In genomic region chr3:151631946-151632345, GRCh38 we compare ENCODE assay signal across 30 cellular contexts.
"Had no signal": no experiment of that assay in that cellular context is flagged by ENCODE, and none has a peak within 500 bp of the region (broad histone marks: within the 10 kb centered on the region; RNA-seq: fewer than 3 reads in every experiment).

No MANE protein-coding gene starts in this region.

- H3K27me3 Mint-ChIP-seq: activated CD8-positive, alpha-beta memory T cell treated with anti-CD3 and anti-CD28 coated beads, Interleukin-2, amount 10 ng/mL, durations not matched to agents 7 days and 5 days; central memory CD8-positive, alpha-beta T cell; stimulated activated memory B cell treated with anti-CD40 and anti-IgM and Interleukin-4, amounts not matched to agents 10 μg/mL and 1 μg/mL and 100 μg/mL, for 72 hours; stimulated activated naive CD8-positive, alpha-beta T cell treated with anti-CD3 and anti-CD28 coated beads, Interleukin-15, amount 100 ng/mL, for 72 hours had no signal

- H3K27ac ChIP-seq: left lung, lower lobe of right lung, transverse colon had no signal

- H3K9me3 ChIP-seq: esophagus squamous epithelium, heart left ventricle, left lung, lower lobe of right lung, mucosa of descending colon, right lobe of liver, transverse colon had no signal

- H3K27me3 ChIP-seq: esophagus squamous epithelium, heart left ventricle, left lung, right lobe of liver, transverse colon had no signal

- H3K4me1 ChIP-seq: left lung, transverse colon had no signal

- DNase-seq: activated CD4-positive, alpha-beta T cell treated with anti-CD3 and anti-CD28 coated beads for 36 hours; activated CD4-positive, CD25-positive, alpha-beta regulatory T cell; activated CD8-positive, alpha-beta memory T cell treated with anti-CD3 and anti-CD28 coated beads, Interleukin-2, amount 10 ng/mL, durations not matched to agents 7 days and 5 days; activated CD8-positive, alpha-beta T cell treated with anti-CD3 and anti-CD28 coated beads, Interleukin-2, amount 10 ng/mL, durations not matched to agents 7 days and 5 days; activated naive CD8-positive, alpha-beta T cell treated with anti-CD3 and anti-CD28 coated beads, Interleukin-2, amount 50 U/mL, for 24 hours; activated T-cell treated with anti-CD3 and anti-CD28 coated beads, Interleukin-2, amount 50 U/mL, for 48 hours; dermis blood vessel endothelial cell; effector CD4-positive, alpha-beta T cell; esophagus squamous epithelium; heart left ventricle; kidney glomerular epithelial cell; left lung; lower lobe of right lung; mucosa of descending colon; posterior cingulate gyrus; right lobe of liver; stimulated activated CD4-positive, alpha-beta T cell treated with anti-CD3 and anti-CD28 coated beads, Interleukin-1b, Interleukin-23, amount 100 ng/mL, for 48 hours; stimulated activated CD4-positive, alpha-beta T cell treated with anti-CD3 and anti-CD28 coated beads, Interleukin-4, amount 100 ng/mL, for 4 hours; stimulated activated CD8-positive, alpha-beta memory T cell treated with anti-CD3 and anti-CD28 coated beads, Interleukin-4, amount 100 ng/mL, for 48 hours; stimulated activated naive CD8-positive, alpha-beta T cell treated with anti-CD3 and anti-CD28 coated beads, Interleukin-15, amount 100 ng/mL, for 72 hours; substantia nigra; T-helper 1 cell; transverse colon had no signal

- H3K36me3 ChIP-seq: esophagus squamous epithelium, heart left ventricle, left lung, lower lobe of right lung, right lobe of liver, transverse colon had no signal

- H3K4me3 ChIP-seq: esophagus squamous epithelium, heart left ventricle, left lung, lower lobe of right lung, mucosa of descending colon, right lobe of liver, smooth muscle cell, transverse colon had no signal

- ATAC-seq: activated CD4-positive, alpha-beta T cell treated with anti-CD3 and anti-CD28 coated beads for 36 hours; activated CD8-positive, alpha-beta memory T cell treated with anti-CD3 and anti-CD28 coated beads, Interleukin-2, amount 10 ng/mL, durations not matched to agents 7 days and 5 days; activated CD8-positive, alpha-beta T cell treated with anti-CD3 and anti-CD28 coated beads, Interleukin-2, amount 10 ng/mL, durations not matched to agents 7 days and 5 days; activated naive CD8-positive, alpha-beta T cell treated with anti-CD3 and anti-CD28 coated beads, Interleukin-2, amount 50 U/mL, for 24 hours; mucosa of descending colon; stimulated activated memory B cell treated with anti-CD40 and anti-IgM and Interleukin-4, amounts not matched to agents 10 μg/mL and 1 μg/mL and 100 μg/mL, for 72 hours; stimulated activated naive CD8-positive, alpha-beta T cell treated with anti-CD3 and anti-CD28 coated beads, Interleukin-15, amount 100 ng/mL, for 72 hours had no signal

- H3K4me1 Mint-ChIP-seq: activated CD4-positive, alpha-beta T cell treated with anti-CD3 and anti-CD28 coated beads for 36 hours; activated CD8-positive, alpha-beta memory T cell treated with anti-CD3 and anti-CD28 coated beads, Interleukin-2, amount 10 ng/mL, durations not matched to agents 7 days and 5 days; activated naive CD4-positive, alpha-beta T cell treated with anti-CD3 and anti-CD28 coated beads, Interleukin-2, amount 50 U/mL, for 24 hours; activated naive CD8-positive, alpha-beta T cell treated with anti-CD3 and anti-CD28 coated beads, Interleukin-2, amount 50 U/mL, for 24 hours; central memory CD8-positive, alpha-beta T cell; stimulated activated memory B cell treated with anti-CD40 and anti-IgM and Interleukin-4, amounts not matched to agents 10 μg/mL and 1 μg/mL and 100 μg/mL, for 72 hours; stimulated activated naive CD8-positive, alpha-beta T cell treated with anti-CD3 and anti-CD28 coated beads, Interleukin-15, amount 100 ng/mL, for 72 hours had no signal

- H3K27ac Mint-ChIP-seq: activated CD4-positive, alpha-beta T cell treated with anti-CD3 and anti-CD28 coated beads for 36 hours; activated CD8-positive, alpha-beta memory T cell treated with anti-CD3 and anti-CD28 coated beads, Interleukin-2, amount 10 ng/mL, durations not matched to agents 7 days and 5 days; activated CD8-positive, alpha-beta T cell treated with anti-CD3 and anti-CD28 coated beads, Interleukin-2, amount 10 ng/mL, durations not matched to agents 7 days and 5 days; activated naive CD4-positive, alpha-beta T cell treated with anti-CD3 and anti-CD28 coated beads, Interleukin-2, amount 50 U/mL, for 24 hours; activated naive CD8-positive, alpha-beta T cell treated with anti-CD3 and anti-CD28 coated beads, Interleukin-2, amount 50 U/mL, for 24 hours; activated T-helper 2 cell treated with anti-CD3 and anti-CD28 coated beads, Interferon-gamma antibody, Interleukin-2, Interleukin-4, amounts not matched to agents 10 μg/mL and 5 μg/mL and 100 μg/mL, durations not matched to agents 14 hours and 24 hours and 36 hours; stimulated activated memory B cell treated with anti-CD40 and anti-IgM and Interleukin-4, amounts not matched to agents 10 μg/mL and 1 μg/mL and 100 μg/mL, for 72 hours; stimulated activated naive CD8-positive, alpha-beta T cell treated with anti-CD3 and anti-CD28 coated beads, Interleukin-15, amount 100 ng/mL, for 72 hours; T-helper 2 cell treated with Interferon-gamma antibody and Interleukin-4, amounts not matched to agents 5 μg/mL and 100 μg/mL, for 36 hours had no signal

- H3K9me3 Mint-ChIP-seq: activated naive CD4-positive, alpha-beta T cell treated with anti-CD3 and anti-CD28 coated beads, Interleukin-2, amount 50 U/mL, for 24 hours; activated naive CD8-positive, alpha-beta T cell treated with anti-CD3 and anti-CD28 coated beads, Interleukin-2, amount 50 U/mL, for 24 hours; activated T-helper 2 cell treated with anti-CD3 and anti-CD28 coated beads, Interferon-gamma antibody, Interleukin-2, Interleukin-4, amounts not matched to agents 10 μg/mL and 5 μg/mL and 100 μg/mL, durations not matched to agents 14 hours and 24 hours and 36 hours; central memory CD8-positive, alpha-beta T cell; stimulated activated memory B cell treated with anti-CD40 and anti-IgM and Interleukin-4, amounts not matched to agents 10 μg/mL and 1 μg/mL and 100 μg/mL, for 72 hours; stimulated activated naive CD8-positive, alpha-beta T cell treated with anti-CD3 and anti-CD28 coated beads, Interleukin-15, amount 100 ng/mL, for 72 hours; T-helper 2 cell treated with Interferon-gamma antibody and Interleukin-4, amounts not matched to agents 5 μg/mL and 100 μg/mL, for 36 hours had no signal

- H3K4me3 Mint-ChIP-seq: activated CD4-positive, alpha-beta T cell treated with anti-CD3 and anti-CD28 coated beads for 36 hours; activated CD8-positive, alpha-beta memory T cell treated with anti-CD3 and anti-CD28 coated beads, Interleukin-2, amount 10 ng/mL, durations not matched to agents 7 days and 5 days; activated CD8-positive, alpha-beta T cell treated with anti-CD3 and anti-CD28 coated beads, Interleukin-2, amount 10 ng/mL, durations not matched to agents 7 days and 5 days; activated naive CD4-positive, alpha-beta T cell treated with anti-CD3 and anti-CD28 coated beads, Interleukin-2, amount 50 U/mL, for 24 hours; activated naive CD8-positive, alpha-beta T cell treated with anti-CD3 and anti-CD28 coated beads, Interleukin-2, amount 50 U/mL, for 24 hours; central memory CD8-positive, alpha-beta T cell; nephron; stimulated activated memory B cell treated with anti-CD40 and anti-IgM and Interleukin-4, amounts not matched to agents 10 μg/mL and 1 μg/mL and 100 μg/mL, for 72 hours; stimulated activated naive CD8-positive, alpha-beta T cell treated with anti-CD3 and anti-CD28 coated beads, Interleukin-15, amount 100 ng/mL, for 72 hours; T-helper 2 cell treated with Interferon-gamma antibody and Interleukin-4, amounts not matched to agents 5 μg/mL and 100 μg/mL, for 36 hours had no signal

- H3K36me3 Mint-ChIP-seq: activated CD8-positive, alpha-beta memory T cell treated with anti-CD3 and anti-CD28 coated beads, Interleukin-2, amount 10 ng/mL, durations not matched to agents 7 days and 5 days; activated naive CD4-positive, alpha-beta T cell treated with anti-CD3 and anti-CD28 coated beads, Interleukin-2, amount 50 U/mL, for 24 hours; stimulated activated memory B cell treated with anti-CD40 and anti-IgM and Interleukin-4, amounts not matched to agents 10 μg/mL and 1 μg/mL and 100 μg/mL, for 72 hours had no signal

- H3K4me2 ChIP-seq: smooth muscle cell had no signal
